In the genomic region with DNA sequence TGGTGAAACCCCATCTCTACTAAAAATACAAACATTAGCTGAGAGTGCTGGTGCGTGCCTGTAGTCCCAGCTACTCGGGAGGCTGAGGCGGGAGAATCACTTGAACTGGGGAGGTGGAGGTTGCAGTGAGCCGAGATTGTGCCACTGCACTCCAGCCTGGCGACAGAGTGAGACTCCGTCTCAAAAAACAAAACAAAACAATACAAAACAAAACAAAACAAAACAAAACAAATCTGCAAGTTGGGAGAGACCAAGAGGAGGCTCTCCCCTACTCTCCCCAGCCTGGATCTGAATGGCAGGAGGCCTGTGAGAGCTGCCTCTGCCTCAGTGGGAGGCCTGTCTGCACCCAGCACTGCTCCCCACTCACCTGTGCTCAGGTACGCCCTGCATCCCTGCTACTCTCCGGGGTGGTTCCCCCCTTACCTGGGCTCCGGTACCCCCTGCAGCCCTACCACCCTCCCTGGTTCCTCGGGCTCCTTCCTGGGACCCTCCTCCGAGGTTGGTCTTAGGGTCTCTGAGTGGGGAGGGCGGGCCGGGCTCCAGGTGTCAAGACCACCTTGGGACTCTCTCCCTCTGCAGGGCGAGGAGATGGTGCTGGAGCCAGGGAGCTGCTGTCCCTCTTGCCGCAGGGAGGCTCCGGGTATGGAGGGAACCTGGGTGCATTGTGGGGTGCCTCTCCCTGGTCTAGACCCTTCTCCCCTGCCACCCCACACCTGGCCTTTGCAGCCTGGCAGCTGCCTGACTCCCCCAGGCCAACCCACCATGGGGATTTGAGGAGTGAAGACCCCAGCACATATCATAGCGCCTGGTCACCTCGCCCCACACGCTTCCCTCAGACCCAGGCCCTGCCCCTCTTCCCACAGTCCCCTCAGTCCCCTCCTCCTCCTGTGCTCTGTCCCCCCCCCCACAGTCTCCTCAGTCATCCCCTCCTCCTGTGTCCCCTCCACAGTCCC, we compare ENCODE assay signal across 25 cellular contexts.
"Had no signal": no experiment of that assay in that cellular context is flagged by ENCODE, and none has a peak within 500 bp of the region (broad histone marks: within the 10 kb centered on the region; RNA-seq: fewer than 3 reads in every experiment).

No MANE protein-coding gene starts in this region.

- H3K9me3 ChIP-seq: body of pancreas, prostate gland, right atrium auricular region, suprapubic skin, tibial nerve, uterus had no signal

- H3K27me3 ChIP-seq: body of pancreas, cardiac muscle cell, right atrium auricular region, tibial nerve, uterus had no signal

- H3K4me1 ChIP-seq: body of pancreas, prostate gland, right atrium auricular region, suprapubic skin, tibial nerve, uterus had no signal

- H3K4me3 ChIP-seq: body of pancreas, cardiac muscle cell, lung, neural progenitor cell, prostate gland, right atrium auricular region, suprapubic skin, tibial nerve, uterus had no signal

- H3K9me3 Mint-ChIP-seq: activated B cell treated with CpG ODN at 0.5 μM for 24 hours; activated CD4-positive, alpha-beta memory T cell treated with anti-CD3 and anti-CD28 coated beads, Interleukin-2, amount 10 ng/mL, durations not matched to agents 7 days and 5 days; activated naive CD4-positive, alpha-beta T cell treated with anti-CD3 and anti-CD28 coated beads for 36 hours; activated T-cell treated with anti-CD3 and anti-CD28 coated beads, Interleukin-2, amount 50 U/mL, for 72 hours; dendritic cell treated with granulocyte-macrophage colony-stimulating factor and Interleukin-4, amounts not matched to agents 40 ng/mL and 50 ng/mL, for 4 days; naive thymus-derived CD4-positive, alpha-beta T cell; neural progenitor cell; stimulated activated naive CD8-positive, alpha-beta T cell treated with anti-CD3 and anti-CD28 coated beads, Interleukin-15, amount 100 ng/mL, for 72 hours had no signal

- H3K27ac ChIP-seq: body of pancreas, cardiac muscle cell, neural progenitor cell, prostate gland, right atrium auricular region, suprapubic skin, tibial nerve, uterus had no signal

- H3K36me3 ChIP-seq: neural progenitor cell, prostate gland, right atrium auricular region, suprapubic skin, tibial nerve, uterus had no signal

- ATAC-seq: activated T-cell treated with anti-CD3 and anti-CD28 coated beads, Interleukin-2, amount 50 U/mL, for 72 hours; body of pancreas; naive thymus-derived CD4-positive, alpha-beta T cell; stimulated activated naive CD8-positive, alpha-beta T cell treated with anti-CD3 and anti-CD28 coated beads, Interleukin-15, amount 100 ng/mL, for 72 hours had no signal

- H3K4me3 Mint-ChIP-seq: activated B cell treated with CpG ODN at 0.5 μM for 24 hours; activated CD4-positive, alpha-beta memory T cell treated with anti-CD3 and anti-CD28 coated beads, Interleukin-2, amount 10 ng/mL, durations not matched to agents 7 days and 5 days; activated naive CD4-positive, alpha-beta T cell treated with anti-CD3 and anti-CD28 coated beads for 36 hours; activated T-cell treated with anti-CD3 and anti-CD28 coated beads, Interleukin-2, amount 50 U/mL, for 72 hours; dendritic cell treated with granulocyte-macrophage colony-stimulating factor and Interleukin-4, amounts not matched to agents 40 ng/mL and 50 ng/mL, for 4 days; naive thymus-derived CD4-positive, alpha-beta T cell; neural progenitor cell; stimulated activated naive CD8-positive, alpha-beta T cell treated with anti-CD3 and anti-CD28 coated beads, Interleukin-15, amount 100 ng/mL, for 72 hours had no signal

- H3K4me2 ChIP-seq: neural progenitor cell had no signal

- H3K9ac ChIP-seq: neural progenitor cell had no signal

- FAIRE-seq: endometrium, keratinocyte had no signal

- H3K27ac Mint-ChIP-seq: activated B cell treated with CpG ODN at 0.5 μM for 24 hours; activated CD4-positive, alpha-beta memory T cell treated with anti-CD3 and anti-CD28 coated beads, Interleukin-2, amount 10 ng/mL, durations not matched to agents 7 days and 5 days; activated naive CD4-positive, alpha-beta T cell treated with anti-CD3 and anti-CD28 coated beads for 36 hours; activated T-cell treated with anti-CD3 and anti-CD28 coated beads, Interleukin-2, amount 50 U/mL, for 72 hours; dendritic cell treated with granulocyte-macrophage colony-stimulating factor and Interleukin-4, amounts not matched to agents 40 ng/mL and 50 ng/mL, for 4 days had no signal

- DNase-seq: activated B cell treated with CpG ODN at 0.5 μM for 24 hours; activated CD4-positive, alpha-beta memory T cell treated with anti-CD3 and anti-CD28 coated beads, Interleukin-2, amount 10 ng/mL, durations not matched to agents 7 days and 5 days; activated CD4-positive, alpha-beta T cell treated with anti-CD3 and anti-CD28 coated beads for 48 hours; activated effector memory CD4-positive, alpha-beta T cell treated with Interleukin-2 at 50 U/mL for 16 hours; activated naive CD4-positive, alpha-beta T cell treated with anti-CD3 and anti-CD28 coated beads for 36 hours; activated T-cell treated with anti-CD3 and anti-CD28 coated beads, Interleukin-2, amount 50 U/mL, for 72 hours; anterior cingulate cortex; body of pancreas; effector CD4-positive, alpha-beta T cell; naive thymus-derived CD4-positive, alpha-beta T cell; stimulated activated CD4-positive, alpha-beta T cell treated with anti-CD3 and anti-CD28 coated beads, Interleukin-1b, Interleukin-23, amount 100 ng/mL, for 48 hours; stimulated activated naive CD8-positive, alpha-beta T cell treated with anti-CD3 and anti-CD28 coated beads, Interleukin-15, amount 100 ng/mL, for 72 hours; T-helper 1 cell; T-helper 9 cell; uterus had no signal

- H3K4me1 Mint-ChIP-seq: activated B cell treated with CpG ODN at 0.5 μM for 24 hours; activated CD4-positive, alpha-beta memory T cell treated with anti-CD3 and anti-CD28 coated beads, Interleukin-2, amount 10 ng/mL, durations not matched to agents 7 days and 5 days had no signal

- H3K36me3 Mint-ChIP-seq: naive thymus-derived CD4-positive, alpha-beta T cell; neural progenitor cell had no signal

- H2AFZ ChIP-seq: neural progenitor cell had no signal
